In genomic region chr5:147455321-147455720, GRCh38 we compare ENCODE assay signal across 8 cellular contexts. TPM values are rescaled to one million over a fixed set of nuclear protein-coding genes. Genes with fewer than 3 reads are reported as not detected.
DNase-seq lines count a peak whose midpoint lies in the region; ATAC-seq, FAIRE-seq and TF ChIP-seq lines count a peak whose summit lies in the region.

No MANE protein-coding gene starts in this region.

- no peak overlapping the region for H2AFZ ChIP-seq in keratinocyte (ENCODE audit: control insufficient read depth, low read length)

- peak; percentile 46 for ATAC-seq in GM21786 (IDR thresholded peaks at IDR 0.05; ENCODE audit: unreplicated experiment)
- no peak for ATAC-seq in HG02973 (IDR thresholded peaks at IDR 0.05; ENCODE audit: unreplicated experiment)
- ATAC-seq in HG03139 (IDR thresholded peaks at IDR 0.05; ENCODE audit: unreplicated experiment), result no peak

- peak overlapping the region; percentile 79 for H3K4me3 ChIP-seq in SK-N-MC
- no peak overlapping the region for H3K4me3 ChIP-seq in keratinocyte (ENCODE audit: control insufficient read depth in 2 of 3, extremely low read depth in 1 of 3, insufficient read depth in 2 of 3, low read depth in 1 of 3, low read length in 3 of 3)

- dilution Hi-C loops in keratinocyte (cut with MboI; ENCODE audit: extremely low pct_ligation_motif_present, low sequenced_read_pairs), result no loop called here

- H3K9ac ChIP-seq in SK-N-MC (ENCODE audit: insufficient read length) (peak overlapping the region; percentile 72), keratinocyte (ENCODE audit: control insufficient read depth, extremely low read depth, insufficient read depth, low read length) (no peak overlapping the region)

- TF ChIP-seq CTCF in AG09319 (IDR thresholded peaks at IDR 0.05; ENCODE audit: low read depth, low read length) (no peak), keratinocyte (optimal IDR thresholded peaks at IDR 0.05 in 1 of 3, IDR thresholded peaks at IDR 0.05 in 1 of 3, conservative IDR thresholded peaks at IDR 0.05 in 1 of 3; ENCODE audit: extremely low read depth in 1 of 3, insufficient read depth in 2 of 3, low read length in 3 of 3) (no peak)

- no peak overlapping the region for H3K4me2 ChIP-seq in keratinocyte (ENCODE audit: control insufficient read depth, extremely low read depth, insufficient read depth, low read depth, low read length)

- no peaks in the 10 kb centered on the region for H3K9me1 ChIP-seq in keratinocyte (ENCODE audit: control insufficient read depth, extremely low read depth, insufficient read depth, low read length)

- peak; percentile 20 for FAIRE-seq in keratinocyte (lab: Jason Lieb, UNC)

- DNase-seq in AG09319 (ENCODE audit: extremely low read depth, low read depth) (peak; percentile 89), SK-N-MC (ENCODE audit: low read depth, low spot score) (no peak), keratinocyte (ENCODE audit: low read depth, low spot score) (no peak), NCI-H1436 treated with DMSO at 0.1 percent for 48 hours (lab: John Stamatoyannopoulos, UW) (no peak), dermis blood vessel endothelial cell (no peak)

- H4K20me1 ChIP-seq in keratinocyte (ENCODE audit: control insufficient read depth, extremely low read depth, insufficient read depth, low read length), result no peaks in the 10 kb centered on the region

- H3K9me3 ChIP-seq in SK-N-MC (ENCODE audit: low read depth, low read length) (no peaks in the 10 kb centered on the region), keratinocyte (ENCODE audit: control insufficient read depth, low read depth, low read length) (no peaks in the 10 kb centered on the region)

- peaks cover 18% of the 10 kb centered on the region for H3K27me3 ChIP-seq in keratinocyte (ENCODE audit: control insufficient read depth, extremely low read depth, insufficient read depth, low read length)

- H3K4me1 ChIP-seq in keratinocyte (ENCODE audit: control insufficient read depth, extremely low read depth, insufficient read depth, low read length), result no peaks in the 10 kb centered on the region

- H3K36me3 ChIP-seq in SK-N-MC (ENCODE audit: insufficient read depth, low read length), result no peaks in the 10 kb centered on the region
- no peaks in the 10 kb centered on the region for H3K36me3 ChIP-seq in keratinocyte (ENCODE audit: control insufficient read depth in 2 of 2, extremely low read depth in 1 of 2, insufficient read depth in 2 of 2, low read length in 2 of 2)

- H3K27ac ChIP-seq in SK-N-MC (peak overlapping the region; percentile 70; the same call in 1 of the 2 replicates), keratinocyte (ENCODE audit: control insufficient read depth, insufficient read depth, low read length) (no peak overlapping the region)

- H3K79me2 ChIP-seq in keratinocyte (ENCODE audit: control insufficient read depth, insufficient read depth, low read length), result no peaks in the 10 kb centered on the region

RNA-seq across cellular contexts. Expression of gene DPYSL3, which starts 54.5 kb away (rescaled TPM):
- polyA plus RNA-seq in keratinocyte, result 2.8 to 5.8 TPM (median 4.8 TPM) in 3 replicates
- polyA plus RNA-seq in keratinocyte (2011; ENCODE audit: low read depth), result 0.84 TPM
- polyA plus RNA-seq in keratinocyte (2011; cell fraction: cytosol; rRNA removed), result 3.7 and 4.1 TPM in 2 replicates
- 4.6 and 4.9 TPM in 2 replicates for polyA plus RNA-seq in keratinocyte (2011; cell fraction: nucleus; rRNA removed)
- polyA plus RNA-seq in keratinocyte (2012; ENCODE audit: low replicate concordance), result 0.45 and 6.3 TPM in 2 replicates
- 5.1 to 24.1 TPM (median 8.2 TPM) in 3 replicates for polyA minus RNA-seq in keratinocyte
- polyA minus RNA-seq in keratinocyte (2011; cell fraction: cytosol; rRNA and poly(A)+ RNA removed), result 7.3 TPM
- 2.6 and 3.8 TPM in 2 replicates for polyA minus RNA-seq in keratinocyte (2011; cell fraction: nucleus; rRNA and poly(A)+ RNA removed)
- total RNA-seq in dermis blood vessel endothelial cell, result 37.1 and 50.0 TPM in 2 replicates
